ENCODE assay signal across 22 cellular contexts in genomic region chr2:39623916-39624315, GRCh38. TPM values are rescaled to one million over a fixed set of nuclear protein-coding genes. Genes with fewer than 3 reads are reported as not detected.
DNase-seq lines count a peak whose midpoint lies in the region; ATAC-seq and TF ChIP-seq lines count a peak whose summit lies in the region.
"Had no signal": no experiment of that assay in that cellular context is flagged by ENCODE, and none has a peak within 500 bp of the region (broad histone marks: within the 10 kb centered on the region; RNA-seq: fewer than 3 reads in every experiment).

No MANE protein-coding gene starts in this region.

- no peak overlapping the region for H2BK120ac ChIP-seq in mesendoderm (ENCODE audit: low read depth, low read length)

- H3K4ac ChIP-seq in mesendoderm (ENCODE audit: low read depth, low read length), result no peak overlapping the region

- H3K56ac ChIP-seq in mesendoderm (ENCODE audit: low read length), result no peak overlapping the region

- no peaks in the 10 kb centered on the region for H3K36me3 ChIP-seq in mesendoderm (ENCODE audit: control insufficient read depth, insufficient read depth, low read length)
- H3K36me3 ChIP-seq: esophagus muscularis mucosa, gastrocnemius medialis, HAP-1, upper lobe of right lung had no signal

- H4K8ac ChIP-seq in mesendoderm (ENCODE audit: low read depth, low read length), result no peak overlapping the region

- H3K18ac ChIP-seq in mesendoderm (ENCODE audit: low read length), result no peak overlapping the region

- no peak overlapping the region for H3K4me3 Mint-ChIP-seq in CD14-positive monocyte
- H3K4me3 Mint-ChIP-seq: activated T-cell treated with anti-CD3 and anti-CD28 coated beads, Interleukin-2, amount 50 U/mL, for 24 hours; nephron progenitor cell had no signal

- no peak overlapping the region for H2BK15ac ChIP-seq in mesendoderm (replicated peaks; ENCODE audit: low read depth)

- DNase-seq in DMS79 (lab: John Stamatoyannopoulos, UW) (peak; percentile 72), NCI-H1092 (lab: John Stamatoyannopoulos, UW) (peak; percentile 72), NCI-H524 treated with DMSO at 0.1 percent for 48 hours (lab: John Stamatoyannopoulos, UW) (peak; percentile 68), mesendoderm (no peak), CD14-positive monocyte (ENCODE audit: low spot score) (no peak), left colon (no peak)
- no peak for DNase-seq in stimulated activated naive CD4-positive, alpha-beta T cell (lab: John Stamatoyannopoulos, UW)
- no peak for DNase-seq in stimulated activated CD4-positive, alpha-beta T cell treated with anti-CD3 and anti-CD28 coated beads, Interleukin-1b, Interleukin-23, amount 100 ng/mL, for 48 hours
- DNase-seq: activated CD4-positive, CD25-positive, alpha-beta regulatory T cell treated with anti-CD3 and anti-CD28 coated beads, Interleukin-2, amount 50 U/mL, for 72 hours; activated naive CD4-positive, alpha-beta T cell treated with Interleukin-2 at 50 U/mL for 16 hours; activated T-cell treated with anti-CD3 and anti-CD28 coated beads, Interleukin-2, amount 50 U/mL, for 24 hours; effector memory CD4-positive, alpha-beta T cell; gastrocnemius medialis; Karpas-422; NCI-H1436 treated with DMSO at 0.1 percent for 48 hours; NCI-H526 treated with DMSO at 0.1 percent for 48 hours; nephron progenitor cell; psoas muscle; SHP77 treated with DMSO at 0.1 percent for 48 hours; upper lobe of right lung had no signal

- H3K4me1 ChIP-seq in mesendoderm (ENCODE audit: control insufficient read depth, low read depth, low read length), result peaks cover 2% of the 10 kb centered on the region
- H3K4me1 ChIP-seq: psoas muscle had no signal

- H2AK5ac ChIP-seq in mesendoderm (ENCODE audit: low read length), result no peak overlapping the region

- no peak overlapping the region for H3K27ac Mint-ChIP-seq in CD14-positive monocyte
- H3K27ac Mint-ChIP-seq: activated T-cell treated with anti-CD3 and anti-CD28 coated beads, Interleukin-2, amount 50 U/mL, for 24 hours; nephron progenitor cell had no signal

- H3K27me3 ChIP-seq in mesendoderm (ENCODE audit: insufficient read depth, low read length, poor library complexity), result no peaks in the 10 kb centered on the region
- H3K27me3 ChIP-seq: esophagus muscularis mucosa, gastrocnemius medialis, upper lobe of right lung had no signal

- no peak overlapping the region for H3K4me3 ChIP-seq in mesendoderm (ENCODE audit: low read length)
- H3K4me3 ChIP-seq: esophagus muscularis mucosa, gastrocnemius medialis, HAP-1, psoas muscle, upper lobe of right lung had no signal

- WGBS in mesendoderm (ENCODE audit: extremely low coverage, insufficient coverage, low lambda C conversion rate), result no CpG with 5 or more reads among the region's 5 CpGs

- peaks cover 41% of the 10 kb centered on the region for H3K4me1 Mint-ChIP-seq in CD14-positive monocyte

- TF ChIP-seq CTCF in CD14-positive monocyte (IDR thresholded peaks at IDR 0.05), result no peak

- no peak for ATAC-seq in left colon
- ATAC-seq: gastrocnemius medialis, psoas muscle, upper lobe of right lung had no signal

- intact Hi-C loops in CD14-positive monocyte (cut with micrococcal nuclease) (no loop called here), left colon (cut with DNase I, micrococcal nuclease) (no loop called here)

- no peaks in the 10 kb centered on the region for H3K79me2 ChIP-seq in mesendoderm (ENCODE audit: control insufficient read depth, insufficient read depth, low read length)

- no peaks in the 10 kb centered on the region for H3K79me1 ChIP-seq in mesendoderm (ENCODE audit: low read length)

- H3K36me3 Mint-ChIP-seq in CD14-positive monocyte, result no peaks in the 10 kb centered on the region

- no peak overlapping the region for H3K9ac ChIP-seq in mesendoderm (ENCODE audit: low read length)

- H3K27ac ChIP-seq in mesendoderm (ENCODE audit: low read depth, low read length), result no peak overlapping the region
- H3K27ac ChIP-seq: esophagus muscularis mucosa, gastrocnemius medialis, psoas muscle, upper lobe of right lung had no signal

- H4K5ac ChIP-seq in mesendoderm (ENCODE audit: low read length), result no peak overlapping the region

- H3K9me3 Mint-ChIP-seq in CD14-positive monocyte, result peaks cover 0 to 8% (median 0%) of the 10 kb centered on the region in 7 donors
- H3K9me3 Mint-ChIP-seq: activated T-cell treated with anti-CD3 and anti-CD28 coated beads, Interleukin-2, amount 50 U/mL, for 24 hours had no signal

- H3K4me2 ChIP-seq in mesendoderm (ENCODE audit: low read length), result no peak overlapping the region

- no peak overlapping the region for H2BK5ac ChIP-seq in mesendoderm (ENCODE audit: low read length)

- peak overlapping the region; percentile 6 for H3K23ac ChIP-seq in mesendoderm (ENCODE audit: low read length)

- H3K27me3 Mint-ChIP-seq in CD14-positive monocyte (ENCODE audit: low read depth in 3 of 3), result no peaks in the 10 kb centered on the region

RNA-seq across cellular contexts. Expression of gene TMEM178A, which starts 41.8 kb away (rescaled TPM):
- polyA plus RNA-seq in mesendoderm (2013, experiment 1 of 2), result 5.1 TPM
- polyA plus RNA-seq in mesendoderm (2013, experiment 2 of 2), result 4.7 TPM
- not detected for polyA plus RNA-seq in CD14-positive monocyte
- 1 to 10 TPM; 1.6 to 2.0 TPM for total RNA-seq in left colon

Comparison
In these comparisons a context has a peak if more than half of its experiments do, and no peak if none do; other contexts are left out.
1. DNase-seq: peak in DMS79 (single experiment), NCI-H1092 (single experiment) and NCI-H524 treated with DMSO at 0.1 percent for 48 hours (single experiment); none in mesendoderm (single experiment), stimulated activated naive CD4-positive, alpha-beta T cell (0 of 6), CD14-positive monocyte (single experiment), stimulated activated CD4-positive, alpha-beta T cell treated with anti-CD3 and anti-CD28 coated beads, Interleukin-1b, Interleukin-23, amount 100 ng/mL, for 48 hours (single experiment) and left colon (0 of 2).